In the genomic region with DNA sequence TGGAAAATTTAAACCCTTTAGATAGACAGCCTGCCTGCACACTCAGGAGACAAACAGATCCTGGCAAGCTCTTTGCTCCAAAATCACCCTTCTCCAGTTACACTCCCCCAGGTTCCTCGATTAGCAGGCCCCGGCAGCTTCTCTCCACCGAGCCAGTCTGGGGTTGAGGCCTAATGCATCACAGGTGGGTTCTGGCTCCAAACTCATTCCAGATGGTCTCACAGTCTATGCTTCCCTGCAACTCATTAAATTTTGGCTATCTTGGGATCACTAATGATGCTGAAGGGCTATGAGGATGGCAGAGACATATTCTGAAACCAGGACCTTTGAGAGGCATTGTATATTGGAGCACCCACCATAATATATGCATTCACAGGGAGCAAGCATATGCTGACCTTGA, we compare ENCODE assay signal across 20 cellular contexts.
"Had no signal": no experiment of that assay in that cellular context is flagged by ENCODE, and none has a peak within 500 bp of the region (broad histone marks: within the 10 kb centered on the region; RNA-seq: fewer than 3 reads in every experiment).

No MANE protein-coding gene starts in this region.

- H3K4me1 ChIP-seq: body of pancreas, gastroesophageal sphincter, neural progenitor cell had no signal

- DNase-seq: activated CD4-positive, alpha-beta T cell treated with anti-CD3 and anti-CD28 coated beads for 48 hours; activated CD8-positive, alpha-beta memory T cell treated with anti-CD3 and anti-CD28 coated beads, Interleukin-2, amount 50 U/mL, for 4 hours; activated CD8-positive, alpha-beta T cell treated with anti-CD3 and anti-CD28 coated beads, Interleukin-2, amount 10 ng/mL, durations not matched to agents 7 days and 5 days; activated effector memory CD4-positive, alpha-beta T cell treated with anti-CD3 and anti-CD28 coated beads, Interleukin-2, amount 50 U/mL, for 16 hours; activated T-cell treated with anti-CD3 and anti-CD28 coated beads, Interleukin-2, amount 50 U/mL, for 48 hours; amniotic stem cell; body of pancreas; cortex of kidney; effector CD4-positive, alpha-beta T cell; left cardiac atrium; ovary; stimulated activated CD4-positive, alpha-beta T cell treated with anti-CD3 and anti-CD28 coated beads, Interleukin-1b, Interleukin-23, amount 100 ng/mL, for 48 hours; stimulated activated naive CD8-positive, alpha-beta T cell treated with anti-CD3 and anti-CD28 coated beads, Interleukin-15, amount 100 ng/mL, for 72 hours; T-helper 17 cell had no signal

- H3K4me3 ChIP-seq: body of pancreas, esophagus muscularis mucosa, gastroesophageal sphincter, lung, neural progenitor cell, ovary had no signal

- H3K9me3 ChIP-seq: body of pancreas, ovary had no signal

- H3K27me3 ChIP-seq: body of pancreas, esophagus muscularis mucosa, gastroesophageal sphincter, neural progenitor cell, ovary had no signal

- H3K36me3 ChIP-seq: esophagus muscularis mucosa, gastroesophageal sphincter, neural progenitor cell, ovary had no signal

- H3K9ac ChIP-seq: neural progenitor cell had no signal

- ATAC-seq: activated CD8-positive, alpha-beta T cell treated with anti-CD3 and anti-CD28 coated beads, Interleukin-2, amount 10 ng/mL, durations not matched to agents 7 days and 5 days; activated naive CD4-positive, alpha-beta T cell treated with anti-CD3 and anti-CD28 coated beads, Interleukin-2, amount 50 U/mL, for 72 hours; body of pancreas; gastroesophageal sphincter; left cardiac atrium; sciatic nerve; stimulated activated naive CD8-positive, alpha-beta T cell treated with anti-CD3 and anti-CD28 coated beads, Interleukin-15, amount 100 ng/mL, for 72 hours; T-helper 17 cell had no signal
